Comparison of ENCODE assay signal across 1 cellular context in genomic region chr17:64449545-64449944, GRCh38.
TF ChIP-seq lines count a peak whose summit lies in the region.

No MANE protein-coding gene starts in this region.

TF ChIP-seq in A549, 52 proteins besides CTCF, POLR2A, EP300 and RAD21:
- no peak for TF ChIP-seq HMGXB4 (CRISPR knock-in tag; IDR thresholded peaks at IDR 0.05; ENCODE audit: borderline replicate concordance)
- TF ChIP-seq ZFP36 (IDR thresholded peaks at IDR 0.05; ENCODE audit: borderline replicate concordance, partially characterized antibody), result no peak
- TF ChIP-seq ZNF302 (CRISPR knock-in tag; IDR thresholded peaks at IDR 0.05), result no peak
